ENCODE assay signal across 8 cellular contexts in genomic region chr2:196987654-196988364, GRCh38.
DNase-seq lines count a peak whose midpoint lies in the region; ATAC-seq lines count a peak whose summit lies in the region.

No MANE protein-coding gene starts in this region.

- peak overlapping the region; percentile 15 for H3K4me3 ChIP-seq in skeletal muscle cell (ENCODE audit: low read depth, low read length)

- peak; percentile 95 for ATAC-seq in activated CD4-positive, CD25-positive, alpha-beta regulatory T cell treated with anti-CD3 and anti-CD28 coated beads, Interleukin-2, amount 50 U/mL, for 24 hours
- ATAC-seq in HG03342 (IDR thresholded peaks at IDR 0.05; ENCODE audit: unreplicated experiment): peak; percentile 64

- no peak for DNase-seq in activated CD4-positive, CD25-positive, alpha-beta regulatory T cell treated with anti-CD3 and anti-CD28 coated beads, Interleukin-2, amount 50 U/mL, for 72 hours
- DNase-seq in NOMO-1 treated with dmso at 0.1 percent for 144 hours (lab: John Stamatoyannopoulos, UW; ENCODE audit: unreplicated experiment) (peak; percentile 29), amniotic stem cell (lab: John Stamatoyannopoulos, UW) (peak; percentile 95), hepatic stellate cell (ENCODE audit: low spot score) (peak; percentile 78), skeletal muscle cell (ENCODE audit: low read depth) (peak; percentile 94), KG1 (lab: John Stamatoyannopoulos, UW) (no peak)

Comparison
In these comparisons a context has a peak if more than half of its experiments do, and no peak if none do; other contexts are left out.
1. DNase-seq: peak in NOMO-1 treated with dmso at 0.1 percent for 144 hours (single experiment), amniotic stem cell (single experiment), hepatic stellate cell (single experiment) and skeletal muscle cell (single experiment); none in activated CD4-positive, CD25-positive, alpha-beta regulatory T cell treated with anti-CD3 and anti-CD28 coated beads, Interleukin-2, amount 50 U/mL, for 72 hours (single experiment) and KG1 (single experiment).